Comparison of ENCODE assay signal across 8 cellular contexts in genomic region chr19:45691516-45692186, GRCh38. TPM values are rescaled to one million over a fixed set of nuclear protein-coding genes. Genes with fewer than 3 reads are reported as not detected.
DNase-seq lines count a peak whose midpoint lies in the region; ATAC-seq and TF ChIP-seq lines count a peak whose summit lies in the region.

Gene SNRPD2 (minus strand): TSS chr19:45691953. CDS start chr19:45691888, 65 bp downstream.

- WGBS in adipose tissue, 3 donors: 0 to 1% (median 1%) methylated on average over 36 of the region's 36 CpGs
- WGBS in trophoblast cell (ENCODE audit: extremely low coverage, insufficient coverage, insufficient read length): no CpG with 5 or more reads among the region's 36 CpGs
- 0% methylated on average over 26 to 36 of the region's 36 CpGs for WGBS in tibial nerve, 2 donors

- no peak for DNase-seq in GM12864 (ENCODE audit: low read depth)
- DNase-seq in NCI-H1048 (lab: John Stamatoyannopoulos, UW): peak; percentile 82
- DNase-seq in SKM-1 treated with dmso at 0.1 percent for 144 hours (lab: John Stamatoyannopoulos, UW; ENCODE audit: unreplicated experiment): peak; percentile 53
- DNase-seq in cardiac septum (ENCODE audit: low spot score): peak; percentile 97
- DNase-seq in trophoblast cell: peak; percentile 96 to 99
- DNase-seq in tibial nerve (ENCODE audit: low spot score in 2 of 2): peak; percentile 89 to 93

- H3K9me3 ChIP-seq in trophoblast cell (ENCODE audit: insufficient read depth, low read depth, low read length) (no peaks in the 10 kb centered on the region), tibial nerve (no peaks in the 10 kb centered on the region)

- intact Hi-C loops in cardiac septum (cut with DNase I): loop anchor here (2.0 to 5.0 kb wide), 3 partner anchors 25 to 77 kb away; partner anchors contain the start of genes FBXO46, MEIOSIN and SIX5

- H4K91ac ChIP-seq in trophoblast cell (ENCODE audit: low read depth, low read length): peak within 1 kb of the TSS; percentile 80

- peak; percentile 44 to 80 for TF ChIP-seq POLR2A in tibial nerve (IDR thresholded peaks at IDR 0.05)

- H3K18ac ChIP-seq in trophoblast cell (ENCODE audit: low read length): peak within 1 kb of the TSS; percentile 27

- H3K23ac ChIP-seq in trophoblast cell (ENCODE audit: low read length): no peak within 1 kb of the TSS

- no peaks in the 10 kb centered on the region for H3K27me3 ChIP-seq in trophoblast cell (ENCODE audit: insufficient read depth, low read length)
- H3K27me3 ChIP-seq in tibial nerve: no peaks in the 10 kb centered on the region

- H3K36me3 ChIP-seq in trophoblast cell (ENCODE audit: control insufficient read depth in 1 of 2, insufficient read depth in 2 of 2, low read length in 2 of 2) (peaks cover 28 to 33% of the 10 kb centered on the region in 2 experiments), tibial nerve (peaks cover 4 to 46% (median 15%) of the 10 kb centered on the region in 3 donors)

- TF ChIP-seq EP300 in tibial nerve (IDR thresholded peaks at IDR 0.05): peak in 1 of 2 donors; percentile 89

- no peak within 1 kb of the TSS for H2AK5ac ChIP-seq in trophoblast cell (ENCODE audit: low read length)

- peak within 1 kb of the TSS; percentile 83 for H4K8ac ChIP-seq in trophoblast cell (ENCODE audit: low read depth, low read length)

- TF ChIP-seq CTCF in GM12864 (IDR thresholded peaks at IDR 0.05; ENCODE audit: low read depth, low read length, missing control alignments) (no peak), tibial nerve (IDR thresholded peaks at IDR 0.05) (no peak)

- H3K4me3 ChIP-seq in GM12864 (ENCODE audit: low read depth, low read length): peak within 1 kb of the TSS; percentile 79
- H3K4me3 ChIP-seq in trophoblast cell (ENCODE audit: low read depth, low read length): peak within 1 kb of the TSS; percentile 95
- H3K4me3 ChIP-seq in tibial nerve: peak within 1 kb of the TSS; percentile 60 to 86 (median 73)

- H3K27ac ChIP-seq in adipose tissue (ENCODE audit: low read depth, low read length) (peak within 1 kb of the TSS; percentile 51), trophoblast cell (ENCODE audit: low read depth, low read length) (peak within 1 kb of the TSS; percentile 72), tibial nerve (peak within 1 kb of the TSS; percentile 82 to 95 (median 92))

- H3K4me2 ChIP-seq in trophoblast cell (ENCODE audit: low read length): peak within 1 kb of the TSS; percentile 89

- H3K9ac ChIP-seq in trophoblast cell (ENCODE audit: low read length): peak within 1 kb of the TSS; percentile 85

- H4K12ac ChIP-seq in trophoblast cell (ENCODE audit: low read depth, low read length): peak within 1 kb of the TSS; percentile 87

- ATAC-seq in HG02588 (IDR thresholded peaks at IDR 0.05; ENCODE audit: unreplicated experiment): peak; percentile 54

- H2BK12ac ChIP-seq in trophoblast cell (ENCODE audit: low read length): no peak within 1 kb of the TSS

- peak within 1 kb of the TSS; percentile 58 for H2AFZ ChIP-seq in trophoblast cell (ENCODE audit: insufficient read depth, low read length, poor library complexity)

- peak within 1 kb of the TSS; percentile 22 for H3K4ac ChIP-seq in trophoblast cell (ENCODE audit: low read depth, low read length)

- H3K4me1 ChIP-seq in trophoblast cell (ENCODE audit: control insufficient read depth in 1 of 2, insufficient read depth in 2 of 2, low read length in 2 of 2) (no peaks in the 10 kb centered on the region), tibial nerve (peaks cover 0 to 33% (median 10%) of the 10 kb centered on the region in 4 donors)

- peaks cover 5% of the 10 kb centered on the region for H3K79me2 ChIP-seq in trophoblast cell (ENCODE audit: control insufficient read depth, insufficient read depth, low read length, poor library complexity)

- H3K79me1 ChIP-seq in trophoblast cell (ENCODE audit: low read length): peaks cover 6% of the 10 kb centered on the region

- H2BK5ac ChIP-seq in trophoblast cell (ENCODE audit: low read depth, low read length, poor library complexity): no peak within 1 kb of the TSS

- peak within 1 kb of the TSS; percentile 74 for H3K14ac ChIP-seq in trophoblast cell (ENCODE audit: low read length)

- peak within 1 kb of the TSS; percentile 36 for H2BK120ac ChIP-seq in trophoblast cell (ENCODE audit: insufficient read depth, low read length, poor library complexity)

RNA-seq across cellular contexts. Expression of gene SNRPD2, which starts in this region (rescaled TPM):
- 100 to 1,000 TPM; 175 to 370 (median 310) TPM for polyA plus RNA-seq in adipose tissue
- total RNA-seq in cardiac septum: 210 TPM
- 1,318 and 1,337 TPM in 2 replicates for polyA plus RNA-seq in trophoblast cell (2013)
- 100 to 1,000 TPM; 125 to 151 (median 137) TPM for total RNA-seq in tibial nerve
